Comparison of ENCODE assay signal across 27 cellular contexts in genomic region chr1:177239792-177240191, GRCh38.
"Had no signal": no experiment of that assay in that cellular context is flagged by ENCODE, and none has a peak within 500 bp of the region (broad histone marks: within the 10 kb centered on the region; RNA-seq: fewer than 3 reads in every experiment).

No MANE protein-coding gene starts in this region.

- H3K9ac ChIP-seq: neural progenitor cell had no signal

- H3K4me1 ChIP-seq: left ventricle myocardium inferior, stomach, testis, thyroid gland, transverse colon, upper lobe of left lung, vagina had no signal

- H3K27ac ChIP-seq: left ventricle myocardium inferior, neural progenitor cell, neutrophil, ovary, skin epidermis, stomach, testis, thyroid gland, transverse colon, upper lobe of left lung, vagina had no signal

- H3K4me3 ChIP-seq: left ventricle myocardium inferior, lung, neural progenitor cell, ovary, skin epidermis, stomach, testis, thyroid gland, transverse colon, upper lobe of left lung, vagina had no signal

- H3K4me2 ChIP-seq: neural progenitor cell had no signal

- H3K27me3 ChIP-seq: neural progenitor cell, neutrophil, ovary, stomach, testis, thyroid gland, transverse colon, upper lobe of left lung, vagina had no signal

- H3K9me3 ChIP-seq: left ventricle myocardium inferior, neutrophil, ovary, stomach, testis, thyroid gland, transverse colon, upper lobe of left lung, vagina had no signal

- H3K36me3 ChIP-seq: left ventricle myocardium inferior, neural progenitor cell, neutrophil, ovary, stomach, thyroid gland, transverse colon, upper lobe of left lung, vagina had no signal

- DNase-seq: immature natural killer cell; kidney; left ventricle myocardium inferior; mesendoderm; naive B cell; natural killer cell; nephron progenitor cell; ovary; retina; right cardiac atrium; stimulated activated CD4-positive, alpha-beta T cell treated with anti-CD3 and anti-CD28 coated beads, Interleukin-12 subunit alpha, Interleukin-12 subunit beta, amount 100 ng/mL, for 4 hours; stimulated activated CD4-positive, alpha-beta T cell treated with anti-CD3 and anti-CD28 coated beads, Interleukin-15, amount 100 ng/mL, for 24 hours; stimulated activated CD4-positive, alpha-beta T cell treated with anti-CD3 and anti-CD28 coated beads, Interleukin-2, amount 100 ng/mL, for 24 hours; stimulated activated CD4-positive, alpha-beta T cell treated with anti-CD3 and anti-CD28 coated beads, Interleukin-4, amount 100 ng/mL, for 1 hour; stimulated activated naive B cell treated with anti-CD40 and anti-IgM and Interleukin-4, amounts not matched to agents 10 μg/mL and 1 μg/mL and 100 μg/mL, for 72 hours; stimulated activated naive CD8-positive, alpha-beta T cell treated with anti-CD3 and anti-CD28 coated beads, Interleukin-15, Interleukin-2, amounts not matched to agents 100 U/mL and 50 U/mL, for 24 hours; stomach; testis; thyroid gland; transverse colon; upper lobe of left lung had no signal

- ATAC-seq: natural killer cell; right cardiac atrium; sciatic nerve; stimulated activated naive B cell treated with anti-CD40 and anti-IgM and Interleukin-4, amounts not matched to agents 10 μg/mL and 1 μg/mL and 100 μg/mL, for 72 hours; stimulated activated naive CD8-positive, alpha-beta T cell treated with anti-CD3 and anti-CD28 coated beads, Interleukin-15, Interleukin-2, amounts not matched to agents 100 U/mL and 50 U/mL, for 24 hours had no signal
